12 cellular contexts compared by ENCODE assay signal in the genomic region with DNA sequence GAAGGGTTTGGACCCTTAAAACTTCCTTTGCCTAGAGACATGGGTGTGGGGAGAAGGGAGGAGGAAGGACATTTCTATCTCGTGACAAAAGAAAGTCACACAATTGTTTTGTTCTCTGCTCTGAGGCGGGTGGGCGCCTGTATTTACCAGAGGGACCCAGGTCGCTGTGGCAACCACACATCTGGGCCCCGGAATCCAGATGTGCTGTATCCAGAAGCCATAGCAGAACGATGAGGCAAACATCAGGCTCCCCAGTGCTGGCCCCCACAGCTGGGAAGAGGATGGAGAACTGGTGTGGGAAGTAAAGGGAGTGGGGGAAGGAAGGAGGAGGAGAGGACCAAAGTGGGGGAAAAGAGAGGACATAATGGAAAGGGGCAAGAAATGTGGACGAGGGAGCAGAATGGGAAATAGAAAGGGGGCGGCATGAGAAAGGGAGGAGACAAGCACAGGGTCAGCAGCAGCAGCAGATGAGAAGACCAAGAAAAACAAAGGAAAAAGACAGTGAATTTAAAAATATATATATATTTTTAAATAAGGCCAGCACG. TPM values are rescaled to one million over a fixed set of nuclear protein-coding genes. Genes with fewer than 3 reads are reported as not detected.
DNase-seq lines count a peak whose midpoint lies in the region; ATAC-seq and TF ChIP-seq lines count a peak whose summit lies in the region.
"Had no signal": no experiment of that assay in that cellular context is flagged by ENCODE, and none has a peak within 500 bp of the region (broad histone marks: within the 10 kb centered on the region; RNA-seq: fewer than 3 reads in every experiment).

No MANE protein-coding gene starts in this region.

- peaks cover 12% of the 10 kb centered on the region for H3K27me3 Mint-ChIP-seq in activated T-helper 17 cell treated with anti-CD3 and anti-CD28 coated beads, Interleukin-2, amount 50 U/mL, for 72 hours
- H3K27me3 Mint-ChIP-seq in neural crest cell (ENCODE audit: low read depth), result peaks cover 27% of the 10 kb centered on the region

- H3K4me3 Mint-ChIP-seq in activated T-helper 17 cell treated with anti-CD3 and anti-CD28 coated beads, Interleukin-2, amount 50 U/mL, for 72 hours, result no peak overlapping the region
- H3K4me3 Mint-ChIP-seq in neural crest cell, result no peak overlapping the region

- H3K9me3 Mint-ChIP-seq in activated T-helper 17 cell treated with anti-CD3 and anti-CD28 coated beads, Interleukin-2, amount 50 U/mL, for 72 hours, result no peaks in the 10 kb centered on the region
- no peaks in the 10 kb centered on the region for H3K9me3 Mint-ChIP-seq in neural crest cell

- no peak for TF ChIP-seq POLR2A in upper lobe of left lung (IDR thresholded peaks at IDR 0.05)
- TF ChIP-seq POLR2A in adrenal gland (IDR thresholded peaks at IDR 0.05), result no peak

- H3K4me1 ChIP-seq in upper lobe of left lung (peaks cover 61 to 82% (median 75%) of the 10 kb centered on the region in 4 donors), adrenal gland (replicated peaks in 1 of 2) (peaks cover 15 to 26% of the 10 kb centered on the region in 2 donors)

- no peak for TF ChIP-seq EP300 in upper lobe of left lung (IDR thresholded peaks at IDR 0.05)

- TF ChIP-seq CTCF in fibroblast of villous mesenchyme (IDR thresholded peaks at IDR 0.05; ENCODE audit: insufficient read depth, low read depth, low read length), result no peak
- TF ChIP-seq CTCF in neural crest cell (conservative IDR thresholded peaks at IDR 0.05), result no peak
- TF ChIP-seq CTCF in upper lobe of left lung (IDR thresholded peaks at IDR 0.05), result no peak
- TF ChIP-seq CTCF in adrenal gland (IDR thresholded peaks at IDR 0.05), result no peak

- peaks cover 16% of the 10 kb centered on the region for H3K4me1 Mint-ChIP-seq in activated T-helper 17 cell treated with anti-CD3 and anti-CD28 coated beads, Interleukin-2, amount 50 U/mL, for 72 hours
- peaks cover 39% of the 10 kb centered on the region for H3K4me1 Mint-ChIP-seq in neural crest cell

- H3K9me3 ChIP-seq in upper lobe of left lung, result no peaks in the 10 kb centered on the region
- H3K9me3 ChIP-seq in adrenal gland (replicated peaks in 1 of 3), result no peaks in the 10 kb centered on the region

- WGBS in upper lobe of left lung, 2 donors, result 54 to 70% methylated on average over 9 of the region's 9 CpGs
- 58 to 74% (median 68%) methylated on average over 9 of the region's 9 CpGs for WGBS in adrenal gland, 4 donors

- DNase-seq in fibroblast of villous mesenchyme (ENCODE audit: low read depth) (peak; percentile 34), neural crest cell (ENCODE audit: low read depth, low spot score) (no peak), upper lobe of left lung (no peak), NCI-H2171 (lab: John Stamatoyannopoulos, UW) (no peak), adrenal gland (no peak)
- DNase-seq in activated naive CD4-positive, alpha-beta T cell treated with anti-CD3 and anti-CD28 coated beads, Interleukin-2, amount 50 U/mL, for 16 hours, result no peak
- DNase-seq: GDM1, NCI-H187, SIG-M5, T-helper 9 cell had no signal

- H3K4me3 ChIP-seq in fibroblast of villous mesenchyme (ENCODE audit: low read depth, low read length) (no peak overlapping the region), upper lobe of left lung (no peak overlapping the region), adrenal gland (no peak overlapping the region)

- no peak for ATAC-seq in activated T-helper 17 cell treated with anti-CD3 and anti-CD28 coated beads, Interleukin-2, amount 50 U/mL, for 72 hours (replicated peaks)
- ATAC-seq in upper lobe of left lung (ENCODE audit: low FRiP score in 2 of 2), result peak in 1 of 2 donors; percentile 38

- H3K27ac Mint-ChIP-seq in activated T-helper 17 cell treated with anti-CD3 and anti-CD28 coated beads, Interleukin-2, amount 50 U/mL, for 72 hours, result peak overlapping the region; percentile 31
- H3K27ac Mint-ChIP-seq in neural crest cell (ENCODE audit: unreplicated experiment), result peak overlapping the region; percentile 51

- H3K27ac ChIP-seq in upper lobe of left lung, result peak overlapping the region; percentile 79 to 86 (median 84)
- peak overlapping the region in 2 of 5 donors; percentile 60 to 90 for H3K27ac ChIP-seq in adrenal gland
- H3K27ac ChIP-seq: HL-60 had no signal

- intact Hi-C loops in adrenal gland (cut with DNase I), result loop anchor here in 1 of 2 donors (5.0 to 10.0 kb wide), 3 partner anchors 52 to 80 kb away; partner anchors contain the start of genes EGFL8, GPSM3 and PBX2

- H3K36me3 Mint-ChIP-seq in activated T-helper 17 cell treated with anti-CD3 and anti-CD28 coated beads, Interleukin-2, amount 50 U/mL, for 72 hours (ENCODE audit: low read depth), result peaks cover 30% of the 10 kb centered on the region
- H3K36me3 Mint-ChIP-seq in neural crest cell (ENCODE audit: low read depth), result peaks cover 11% of the 10 kb centered on the region

- H3K27me3 ChIP-seq in upper lobe of left lung, result peaks cover 0 to 1% (median 0%) of the 10 kb centered on the region in 4 donors
- no peaks in the 10 kb centered on the region for H3K27me3 ChIP-seq in adrenal gland

- H3K36me3 ChIP-seq in upper lobe of left lung (peaks cover 12 to 29% (median 22%) of the 10 kb centered on the region in 4 donors), adrenal gland (replicated peaks in 1 of 2) (peaks cover 0 to 27% of the 10 kb centered on the region in 2 donors)

RNA-seq across cellular contexts. Expression of gene TNXB, which starts 3.4 kb away (rescaled TPM):
- 10 to 100 TPM in 1 of 2 donors, 1 to 10 TPM in 1; 7.2 to 26.8 TPM for total RNA-seq in activated T-helper 17 cell treated with anti-CD3 and anti-CD28 coated beads, Interleukin-2, amount 50 U/mL, for 72 hours
- total RNA-seq in fibroblast of villous mesenchyme, result 4.8 and 17.7 TPM in 2 replicates
- total RNA-seq in neural crest cell, result 4.6 and 6.6 TPM in 2 replicates
- 100 to 1,000 TPM in 4 of 6 donors, 10 to 100 TPM in 2; 58.1 to 206 (median 151) TPM for total RNA-seq in upper lobe of left lung
- 100 to 1,000 TPM; 105 to 403 (median 213) TPM for total RNA-seq in adrenal gland
- polyA plus RNA-seq in adrenal gland, result 100 to 1,000 TPM in 2 of 3 donors, 10 to 100 TPM in 1; 19.6 to 506 (median 248) TPM

RNA-seq across cellular contexts. Expression of gene ATF6B, which starts 15.5 kb away (rescaled TPM):
- total RNA-seq in activated T-helper 17 cell treated with anti-CD3 and anti-CD28 coated beads, Interleukin-2, amount 50 U/mL, for 72 hours, result 10 to 100 TPM; 73.4 to 99.9 TPM
- total RNA-seq in fibroblast of villous mesenchyme (17.3 and 22.9 TPM in 2 replicates), neural crest cell (83.6 and 87.1 TPM in 2 replicates), upper lobe of left lung (100 to 1,000 TPM in 3 of 6 donors, 10 to 100 TPM in 3; 35.3 to 230 (median 95.8) TPM), adrenal gland (100 to 1,000 TPM in 2 of 8 donors, 10 to 100 TPM in 6; 22.3 to 109 (median 40.8) TPM)
- 100 to 1,000 TPM in 1 of 3 donors, 10 to 100 TPM in 2; 42.3 to 136 (median 67.3) TPM for polyA plus RNA-seq in adrenal gland

RNA-seq across cellular contexts. Expression of gene FKBPL, which starts 17.6 kb away (rescaled TPM):
- total RNA-seq in activated T-helper 17 cell treated with anti-CD3 and anti-CD28 coated beads, Interleukin-2, amount 50 U/mL, for 72 hours, result 1 to 10 TPM; 7.4 to 9.3 TPM
- total RNA-seq in fibroblast of villous mesenchyme, result 6.4 and 6.9 TPM in 2 replicates
- 12.4 and 13.0 TPM in 2 replicates for total RNA-seq in neural crest cell
- total RNA-seq in upper lobe of left lung, result 1 to 10 TPM in 5 of 6 donors, not detected in 1; 1.4 to 5.6 (median 4.6) TPM
- total RNA-seq in adrenal gland, result 1 to 10 TPM; 1.6 to 8.0 (median 5.8) TPM
- 1 to 10 TPM; 4.9 to 6.1 (median 6.0) TPM for polyA plus RNA-seq in adrenal gland

RNA-seq across cellular contexts. Expression of gene PRRT1, which starts 39.2 kb away (rescaled TPM):
- under 1 TPM; 0.17 to 0.29 TPM for total RNA-seq in activated T-helper 17 cell treated with anti-CD3 and anti-CD28 coated beads, Interleukin-2, amount 50 U/mL, for 72 hours
- total RNA-seq in fibroblast of villous mesenchyme (under 0.01 and 0.32 TPM in 2 replicates), neural crest cell (3.1 and 4.1 TPM in 2 replicates), upper lobe of left lung (1 to 10 TPM in 2 of 6 donors, under 1 TPM in 3, not detected in 1; 0.69 to 6.3 (median 0.98) TPM), adrenal gland (1 to 10 TPM in 6 of 8 donors, under 1 TPM in 1, not detected in 1; 0.66 to 4.8 (median 2.0) TPM)
- 10 to 100 TPM in 2 of 3 donors, 1 to 10 TPM in 1; 1.6 to 26.0 (median 14.7) TPM for polyA plus RNA-seq in adrenal gland

RNA-seq across cellular contexts. Expression of gene PPT2, which starts 41.4 kb away (rescaled TPM):
- 10 to 100 TPM; 10.5 to 18.0 TPM for total RNA-seq in activated T-helper 17 cell treated with anti-CD3 and anti-CD28 coated beads, Interleukin-2, amount 50 U/mL, for 72 hours
- total RNA-seq in fibroblast of villous mesenchyme (14.8 and 22.9 TPM in 2 replicates), neural crest cell (60.9 and 62.3 TPM in 2 replicates), upper lobe of left lung (10 to 100 TPM in 5 of 6 donors, 1 to 10 TPM in 1; 7.0 to 64.8 (median 16.8) TPM), adrenal gland (10 to 100 TPM; 10.4 to 33.6 (median 27.0) TPM)
- 10 to 100 TPM; 15.8 to 19.9 (median 16.5) TPM for polyA plus RNA-seq in adrenal gland
